8 cellular contexts compared by ENCODE assay signal in genomic region chr4:107930821-107931774, GRCh38. TPM values are rescaled to one million over a fixed set of nuclear protein-coding genes. Genes with fewer than 3 reads are reported as not detected.
DNase-seq lines count a peak whose midpoint lies in the region; ATAC-seq and TF ChIP-seq lines count a peak whose summit lies in the region.

Gene CYP2U1, plus strand, starts transcription at chr4:107931549. Its CDS starts 95 bp downstream, at chr4:107931644.

- peak within 1 kb of the TSS; percentile 84 for H3K4me3 ChIP-seq in DOHH2 (ENCODE audit: low read length)
- peak within 1 kb of the TSS; percentile 82 for H3K4me3 ChIP-seq in osteoblast (ENCODE audit: insufficient read depth, low read length)

- no peaks in the 10 kb centered on the region for H3F3A ChIP-seq in DOHH2 (ENCODE audit: control insufficient read depth, insufficient read depth)

- no peaks in the 10 kb centered on the region for H3K9me2 ChIP-seq in DOHH2 (replicated peaks; ENCODE audit: control insufficient read depth, low read length)

- peaks cover 14% of the 10 kb centered on the region for H3K27me3 Mint-ChIP-seq in activated naive CD4-positive, alpha-beta T cell treated with anti-CD3 and anti-CD28 coated beads, Interleukin-2, amount 10 ng/mL, durations not matched to agents 7 days and 5 days

- H3K27me3 ChIP-seq in DOHH2 (ENCODE audit: control insufficient read depth, low read length) (no peaks in the 10 kb centered on the region), osteoblast (ENCODE audit: insufficient read depth, low read length) (no peaks in the 10 kb centered on the region)

- TF ChIP-seq CTCF in DOHH2 (IDR thresholded peaks at IDR 0.05; ENCODE audit: low read depth, low read length, poor library complexity, severe bottlenecking) (no peak), osteoblast (IDR thresholded peaks at IDR 0.05; ENCODE audit: extremely low read depth, low read depth, low read length) (no peak)

- peak within 1 kb of the TSS; percentile 72 for H3K27ac Mint-ChIP-seq in activated naive CD4-positive, alpha-beta T cell treated with anti-CD3 and anti-CD28 coated beads, Interleukin-2, amount 10 ng/mL, durations not matched to agents 7 days and 5 days

- in situ Hi-C loops in KBM-7 (cut with MboI; ENCODE audit: low pct_unique_long_range_greater_than_20kb, low sequenced_read_pairs) (no loop called here), SK-MEL-5 (cut with HindIII; ENCODE audit: low pct_unique_long_range_greater_than_20kb, low sequenced_read_pairs) (no loop called here)

- H3K79me2 ChIP-seq in DOHH2 (ENCODE audit: control insufficient read depth, low read length) (peaks cover 13% of the 10 kb centered on the region), osteoblast (ENCODE audit: insufficient read depth, low read length) (peaks cover 4% of the 10 kb centered on the region)

- peaks cover 3% of the 10 kb centered on the region for H3K36me3 Mint-ChIP-seq in activated naive CD4-positive, alpha-beta T cell treated with anti-CD3 and anti-CD28 coated beads, Interleukin-2, amount 10 ng/mL, durations not matched to agents 7 days and 5 days

- H3K4me1 Mint-ChIP-seq in activated naive CD4-positive, alpha-beta T cell treated with anti-CD3 and anti-CD28 coated beads, Interleukin-2, amount 10 ng/mL, durations not matched to agents 7 days and 5 days, result peaks cover 23% of the 10 kb centered on the region

- H3K36me3 ChIP-seq in DOHH2 (ENCODE audit: control insufficient read depth, low read length) (no peaks in the 10 kb centered on the region), osteoblast (ENCODE audit: insufficient read depth, low read length) (no peaks in the 10 kb centered on the region)

- no peaks in the 10 kb centered on the region for H4K20me1 ChIP-seq in DOHH2 (ENCODE audit: control insufficient read depth, insufficient read depth, low read depth, low read length)
- no peaks in the 10 kb centered on the region for H4K20me1 ChIP-seq in osteoblast (ENCODE audit: insufficient read depth, low read length)

- DNase-seq in KBM-7 (peak; percentile 83), SK-MEL-5 (ENCODE audit: low read depth, low spot score) (peak; percentile 75), globus pallidus (ENCODE audit: low spot score) (peak; percentile 91), osteoblast (ENCODE audit: insufficient read length, low spot score, missing footprints) (peak; percentile 97)
- peak; percentile 87 for DNase-seq in activated naive CD4-positive, alpha-beta T cell treated with anti-CD3 and anti-CD28 coated beads, Interleukin-2, amount 10 ng/mL, durations not matched to agents 7 days and 5 days

- H3K9me3 Mint-ChIP-seq in activated naive CD4-positive, alpha-beta T cell treated with anti-CD3 and anti-CD28 coated beads, Interleukin-2, amount 10 ng/mL, durations not matched to agents 7 days and 5 days, result no peaks in the 10 kb centered on the region

- H3K27ac ChIP-seq in DOHH2 (ENCODE audit: low read depth, low read length) (no peak within 1 kb of the TSS), osteoblast (ENCODE audit: low read depth, low read length) (peak within 1 kb of the TSS; percentile 54), temporal lobe (ENCODE audit: low read depth, low read length) (peak within 1 kb of the TSS; percentile 89)

- peaks cover 25% of the 10 kb centered on the region for H3K4me1 ChIP-seq in DOHH2 (ENCODE audit: control insufficient read depth, low read length)
- H3K4me1 ChIP-seq in osteoblast (ENCODE audit: insufficient read depth, low read length), result peaks cover 11% of the 10 kb centered on the region

- no peaks in the 10 kb centered on the region for H3K9me3 ChIP-seq in DOHH2 (ENCODE audit: control insufficient read depth, insufficient read depth, low read length)
- H3K9me3 ChIP-seq in osteoblast (ENCODE audit: low read depth, low read length), result no peaks in the 10 kb centered on the region

- peak within 1 kb of the TSS; percentile 79 for H3K4me3 Mint-ChIP-seq in activated naive CD4-positive, alpha-beta T cell treated with anti-CD3 and anti-CD28 coated beads, Interleukin-2, amount 10 ng/mL, durations not matched to agents 7 days and 5 days

- peak within 1 kb of the TSS; percentile 83 for H3K4me2 ChIP-seq in DOHH2 (ENCODE audit: low read length)
- H3K4me2 ChIP-seq in osteoblast (ENCODE audit: insufficient read depth, low read length), result peak within 1 kb of the TSS; percentile 100

- CTCF ChIA-PET in activated naive CD4-positive, alpha-beta T cell treated with anti-CD3 and anti-CD28 coated beads, Interleukin-2, amount 10 ng/mL, durations not matched to agents 7 days and 5 days (lab: Charles Lee), result interaction anchor here (1.3 to 1.5 kb wide), 2 partner anchors 10 to 16 kb away, joined by 3 to 4 read pairs; no protein-coding TSS in a partner anchor

- ATAC-seq in GM21717 (IDR thresholded peaks at IDR 0.05; ENCODE audit: unreplicated experiment), result peak; percentile 97

- H2AFZ ChIP-seq in osteoblast (ENCODE audit: low read length), result peak within 1 kb of the TSS; percentile 97

RNA-seq across cellular contexts. Expression of gene CYP2U1, which starts in this region (rescaled TPM):
- total RNA-seq in SK-MEL-5 (2014; rRNA removed; shearing (Covaris generic)), result 8.6 and 9.5 TPM in 2 replicates
- polyA plus RNA-seq in SK-MEL-5 (2015; cell fraction: cytosol; rRNA removed), result 6.0 and 7.2 TPM in 2 replicates
- polyA plus RNA-seq in SK-MEL-5 (2015; cell fraction: nucleus; rRNA removed), result 4.1 and 4.6 TPM in 2 replicates
- total RNA-seq in osteoblast (24.8 and 27.1 TPM in 2 replicates), temporal lobe (10.3 TPM)
